ENCODE assay signal across 12 cellular contexts in the genomic region with DNA sequence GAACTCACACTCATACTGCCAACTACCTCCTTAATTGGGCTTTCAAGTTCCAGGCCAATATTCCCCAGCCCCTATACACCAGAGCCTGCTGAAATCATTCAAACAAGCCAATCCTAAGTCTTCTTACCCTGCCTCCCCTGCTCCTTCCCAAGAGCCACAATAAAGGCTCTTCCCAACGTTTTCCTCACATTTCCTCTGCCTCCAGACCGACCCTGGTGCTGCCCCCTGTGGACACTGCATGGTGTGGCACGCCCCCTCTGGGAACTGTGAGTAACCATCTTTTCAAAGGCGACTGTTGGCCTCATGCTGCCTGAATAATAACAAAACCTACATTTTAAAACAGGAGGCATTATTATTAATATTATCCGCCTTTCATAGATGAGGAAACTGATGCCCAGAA.
A peak's percentile ranks its signal among the peaks of the same experiment; 100 is the strongest.
DNase-seq lines count a peak whose midpoint lies in the region; ATAC-seq and TF ChIP-seq lines count a peak whose summit lies in the region.
"Had no signal": no experiment of that assay in that cellular context is flagged by ENCODE, and none has a peak within 500 bp of the region (broad histone marks: within the 10 kb centered on the region; RNA-seq: fewer than 3 reads in every experiment).

No MANE protein-coding gene starts in this region.

- ATAC-seq in GM18907 (IDR thresholded peaks at IDR 0.05; ENCODE audit: unreplicated experiment) = no peak
- ATAC-seq: natural killer cell had no signal

- H3K36me3 Mint-ChIP-seq in endodermal cell (ENCODE audit: low read depth) (no peaks in the 10 kb centered on the region), osteocyte (ENCODE audit: unreplicated experiment) (no peaks in the 10 kb centered on the region)
- H3K36me3 Mint-ChIP-seq: natural killer cell had no signal

- H3K27me3 Mint-ChIP-seq in endodermal cell (ENCODE audit: insufficient read depth) (peaks cover 2% of the 10 kb centered on the region), osteocyte (ENCODE audit: unreplicated experiment) (peaks cover 5% of the 10 kb centered on the region)

- H3K27ac ChIP-seq in MM.1S (ENCODE audit: low read length) = no peak overlapping the region
- no peak overlapping the region for H3K27ac ChIP-seq in endodermal cell (ENCODE audit: low read depth, low read length)
- no peak overlapping the region for H3K27ac ChIP-seq in ascending aorta
- H3K27ac ChIP-seq: transverse colon had no signal

- no peaks in the 10 kb centered on the region for H3K79me2 ChIP-seq in MM.1S (ENCODE audit: low read length)

- no peak overlapping the region for H2AFZ ChIP-seq in MM.1S (ENCODE audit: low read length)

- H3K27ac Mint-ChIP-seq in endodermal cell = no peak overlapping the region
- no peak overlapping the region for H3K27ac Mint-ChIP-seq in osteocyte (ENCODE audit: unreplicated experiment)
- H3K27ac Mint-ChIP-seq: natural killer cell had no signal

- no peaks in the 10 kb centered on the region for H3K9me2 ChIP-seq in MM.1S (replicated peaks; ENCODE audit: insufficient read depth, low read length)

- no peak overlapping the region for H3K4me3 Mint-ChIP-seq in endodermal cell
- H3K4me3 Mint-ChIP-seq in osteocyte (ENCODE audit: unreplicated experiment) = no peak overlapping the region
- H3K4me3 Mint-ChIP-seq: natural killer cell had no signal

- peak; percentile 9; the same call in 1 of the 2 replicates for TF ChIP-seq CTCF in MM.1S (IDR thresholded peaks at IDR 0.05; ENCODE audit: low read length)
- TF ChIP-seq CTCF in endodermal cell (conservative IDR thresholded peaks at IDR 0.05) = peak; percentile 90
- peak; percentile 52 for TF ChIP-seq CTCF in osteocyte (IDR thresholded peaks at IDR 0.05)
- TF ChIP-seq CTCF in ascending aorta (IDR thresholded peaks at IDR 0.05) = no peak

- no peak overlapping the region for H3K9ac ChIP-seq in MM.1S (ENCODE audit: low read length)
- no peak overlapping the region for H3K9ac ChIP-seq in endodermal cell (ENCODE audit: extremely low read depth, low read length, poor library complexity, severe bottlenecking)

- H3K4me1 ChIP-seq in MM.1S (ENCODE audit: low read length) = no peaks in the 10 kb centered on the region
- no peaks in the 10 kb centered on the region for H3K4me1 ChIP-seq in endodermal cell (ENCODE audit: control insufficient read depth, insufficient read depth, low read length)
- no peaks in the 10 kb centered on the region for H3K4me1 ChIP-seq in ascending aorta
- H3K4me1 ChIP-seq: HAP-1, transverse colon had no signal

- no peaks in the 10 kb centered on the region for H3F3A ChIP-seq in MM.1S (ENCODE audit: insufficient read depth, low read length)

- H3K4me3 ChIP-seq in MM.1S (ENCODE audit: low read length) (no peak overlapping the region), endodermal cell (ENCODE audit: low read length) (no peak overlapping the region), ascending aorta (no peak overlapping the region)
- H3K4me3 ChIP-seq: HAP-1, transverse colon had no signal

- no peak overlapping the region for H3K4me2 ChIP-seq in MM.1S (ENCODE audit: low read depth, low read length)

- H4K20me1 ChIP-seq in MM.1S (ENCODE audit: insufficient read depth, low read length) = no peaks in the 10 kb centered on the region

- H3K4me1 Mint-ChIP-seq in endodermal cell = peaks cover 2% of the 10 kb centered on the region
- H3K4me1 Mint-ChIP-seq in osteocyte (ENCODE audit: unreplicated experiment) = no peaks in the 10 kb centered on the region
- H3K4me1 Mint-ChIP-seq: natural killer cell had no signal

- DNase-seq in NCI-H1694 treated with DMSO at 0.1 percent for 48 hours (lab: John Stamatoyannopoulos, UW) (peak; percentile 5), NCI-H1694 (lab: John Stamatoyannopoulos, UW) (no peak), MM.1S (no peak), endodermal cell (peak; percentile 95), osteocyte (ENCODE audit: extremely low spot score, unreplicated experiment) (no peak), mesenteric fat pad (ENCODE audit: low spot score) (no peak), ascending aorta (ENCODE audit: low spot score in 2 of 2) (no peak)
- DNase-seq: natural killer cell, NCI-H526 treated with DMSO at 0.1 percent for 48 hours, transverse colon had no signal

- H3K9me3 ChIP-seq in MM.1S (replicated peaks; ENCODE audit: insufficient read depth, low read length) = no peaks in the 10 kb centered on the region
- H3K9me3 ChIP-seq in endodermal cell (ENCODE audit: control insufficient read depth, low read length) = peaks cover 6% of the 10 kb centered on the region
- H3K9me3 ChIP-seq in ascending aorta = peaks cover 0 to 5% of the 10 kb centered on the region in 2 donors
- H3K9me3 ChIP-seq: HAP-1 had no signal

- peaks cover 5% of the 10 kb centered on the region for H3K9me3 Mint-ChIP-seq in endodermal cell
- peaks cover 4% of the 10 kb centered on the region for H3K9me3 Mint-ChIP-seq in osteocyte (ENCODE audit: unreplicated experiment)
- H3K9me3 Mint-ChIP-seq: natural killer cell had no signal

- intact Hi-C loops in ascending aorta (cut with DNase I) = no loop called here

- H3K36me3 ChIP-seq in MM.1S (replicated peaks; ENCODE audit: insufficient read depth, low read length) (no peaks in the 10 kb centered on the region), endodermal cell (ENCODE audit: control insufficient read depth, insufficient read depth, low read length) (no peaks in the 10 kb centered on the region), ascending aorta (no peaks in the 10 kb centered on the region)
- H3K36me3 ChIP-seq: HAP-1, transverse colon had no signal

- H3K27me3 ChIP-seq in MM.1S (replicated peaks; ENCODE audit: insufficient read depth, low read length) (no peaks in the 10 kb centered on the region), endodermal cell (ENCODE audit: control insufficient read depth, insufficient read depth, low read length, poor library complexity, severe bottlenecking) (no peaks in the 10 kb centered on the region), ascending aorta (no peaks in the 10 kb centered on the region)
- H3K27me3 ChIP-seq: transverse colon had no signal

- 35 to 86% methylated on average over 1 to 5 of the region's 5 CpGs for WGBS in endodermal cell (ENCODE audit: insufficient coverage in 1 of 2, insufficient read length in 1 of 2), 2 experiments

Comparison
In these comparisons a context has a peak if more than half of its experiments do, and no peak if none do; other contexts are left out.
1. DNase-seq: peak in NCI-H1694 treated with DMSO at 0.1 percent for 48 hours (single experiment) and endodermal cell (single experiment); none in NCI-H1694 (single experiment), MM.1S (single experiment), osteocyte (single experiment), mesenteric fat pad (single experiment) and ascending aorta (0 of 2).
2. CTCF ChIP-seq: peak in MM.1S (single experiment), endodermal cell (single experiment) and osteocyte (single experiment); none in ascending aorta (0 of 3).